ENCODE assay signal across 25 cellular contexts in genomic region chr7:133697585-133697984, GRCh38.
"Had no signal": no experiment of that assay in that cellular context is flagged by ENCODE, and none has a peak within 500 bp of the region (broad histone marks: within the 10 kb centered on the region; RNA-seq: fewer than 3 reads in every experiment).

No MANE protein-coding gene starts in this region.

- H3K4me3 ChIP-seq: colonic mucosa had no signal

- H3K9me3 ChIP-seq: colonic mucosa had no signal

- H3K27me3 ChIP-seq: colonic mucosa had no signal

- H3K27ac ChIP-seq: colonic mucosa, WERI-Rb-1 had no signal

- FAIRE-seq: astrocyte, frontal cortex had no signal

- ATAC-seq: activated CD4-positive, CD25-positive, alpha-beta regulatory T cell treated with anti-CD3 and anti-CD28 coated beads, Interleukin-2, amount 50 U/mL, for 24 hours; activated CD8-positive, alpha-beta T cell treated with anti-CD3 and anti-CD28 coated beads for 36 hours; activated T-cell treated with anti-CD3 and anti-CD28 coated beads, Interleukin-2, amount 50 U/mL, for 4 hours; activated T-helper 17 cell treated with anti-CD3 and anti-CD28 coated beads, Interleukin-2, amount 50 U/mL, for 72 hours; esophagus mucosa had no signal

- H3K4me1 ChIP-seq: colonic mucosa had no signal

- H3K36me3 ChIP-seq: colonic mucosa, WERI-Rb-1 had no signal

- DNase-seq: activated B cell treated with CpG ODN at 0.5 μM for 24 hours; activated CD4-positive, alpha-beta T cell treated with anti-CD3 and anti-CD28 coated beads for 48 hours; activated CD4-positive, alpha-beta T cell treated with anti-CD3 and anti-CD28 coated beads, Interleukin-2, amount 50 U/mL, for 1 hour; activated CD4-positive, alpha-beta T cell treated with anti-CD3 and anti-CD28 coated beads, Interleukin-2, amount 50 U/mL, for 48 hours; activated CD8-positive, alpha-beta memory T cell treated with anti-CD3 and anti-CD28 coated beads for 24 hours; activated CD8-positive, alpha-beta T cell treated with anti-CD3 and anti-CD28 coated beads for 36 hours; activated effector memory CD4-positive, alpha-beta T cell treated with Interleukin-2 at 50 U/mL for 16 hours; activated gamma-delta T cell treated with Interleukin-2 at 50 U/mL for 16 hours; activated naive CD4-positive, alpha-beta T cell treated with anti-CD3 and anti-CD28 coated beads, Interleukin-2, amount 50 U/mL, for 16 hours; activated naive CD4-positive, alpha-beta T cell treated with Interleukin-2 at 50 U/mL for 16 hours; activated T-cell treated with anti-CD3 and anti-CD28 coated beads, Interleukin-2, amount 50 U/mL, for 4 hours; amniotic stem cell; anterior cingulate cortex; caudate nucleus; cerebellar nuclear complex; colonic mucosa; effector CD8-positive, alpha-beta T cell; head of caudate nucleus; T1000; WERI-Rb-1 had no signal
